9 cellular contexts compared by ENCODE assay signal in the genomic region with DNA sequence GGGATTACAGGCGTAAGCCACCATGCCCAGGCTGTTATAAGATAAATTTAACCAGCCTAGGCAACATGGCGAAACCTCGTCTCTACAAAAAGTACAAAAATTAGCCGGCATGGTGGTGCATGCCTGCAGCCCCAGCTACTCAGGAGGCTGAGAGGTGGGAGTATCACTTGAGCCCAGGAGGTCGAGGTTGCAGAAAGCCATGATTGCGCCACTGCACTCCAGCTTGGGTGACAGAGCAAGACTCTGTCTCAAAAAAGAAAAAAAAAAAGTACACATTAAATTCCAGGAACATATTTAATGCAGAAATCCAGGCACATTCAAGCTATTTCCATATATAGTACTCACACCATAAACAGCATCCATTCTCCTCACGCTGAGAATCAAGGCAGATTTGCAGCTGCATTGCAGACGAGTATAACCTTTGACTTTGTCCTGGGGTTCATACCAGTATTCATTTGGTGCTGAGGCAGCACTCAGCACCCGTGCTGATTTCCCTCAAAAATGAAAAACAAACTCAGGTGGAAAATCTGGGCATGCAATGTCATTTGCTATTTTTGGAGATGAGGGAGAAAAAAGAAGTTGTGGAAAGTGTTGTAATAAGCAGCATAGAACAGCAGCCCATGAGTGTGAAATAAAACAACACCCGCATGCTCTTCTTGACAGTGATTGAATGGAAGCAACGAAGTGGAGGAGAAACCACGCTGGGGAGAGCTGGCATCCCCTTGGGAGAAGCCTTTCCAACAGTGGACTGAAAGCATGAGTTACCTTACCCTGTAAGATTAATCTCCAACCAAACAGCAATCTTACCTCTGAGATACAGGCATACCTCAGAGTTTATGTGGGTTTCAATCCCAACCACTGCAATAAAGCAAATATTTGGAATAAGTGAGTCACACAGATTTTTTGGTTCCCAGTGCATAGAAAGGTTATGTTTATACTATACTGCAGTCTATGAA. TPM values are rescaled to one million over a fixed set of nuclear protein-coding genes. Genes with fewer than 3 reads are reported as not detected.
DNase-seq lines count a peak whose midpoint lies in the region; FAIRE-seq and TF ChIP-seq lines count a peak whose summit lies in the region.
"Had no signal": no experiment of that assay in that cellular context is flagged by ENCODE, and none has a peak within 500 bp of the region (broad histone marks: within the 10 kb centered on the region; RNA-seq: fewer than 3 reads in every experiment).

No MANE protein-coding gene starts in this region.

- intact Hi-C loops in MCF 10A (cut with micrococcal nuclease) (no loop called here), breast epithelium (cut with DNase I; ENCODE audit: low total_unique reads) (no loop called here)

- WGBS in small intestine, 3 donors, result 72 to 83% (median 82%) methylated on average over 12 of the region's 12 CpGs

- CTCF ChIA-PET in MCF 10A (lab: Yijun Ruan, JAX), result interaction anchor here (0.7 kb wide), 1 partner anchor 111 kb away, joined by 3 read pairs; no protein-coding TSS in a partner anchor

- H3K4me1 Mint-ChIP-seq in MCF 10A (ENCODE audit: insufficient read depth, unreplicated experiment) (peaks cover 6% of the 10 kb centered on the region), mesothelial cell of epicardium (no peaks in the 10 kb centered on the region)
- H3K4me1 Mint-ChIP-seq in T-helper 2 cell treated with Interferon-gamma antibody and Interleukin-4, amounts not matched to agents 5 μg/mL and 100 μg/mL, for 36 hours (ENCODE audit: low read depth), result peaks cover 66% of the 10 kb centered on the region

- FAIRE-seq in urothelium cell line (lab: Jason Lieb, UNC) (peak; percentile 35), small intestine (lab: Jason Lieb, UNC) (no peak)

- POLR2A ChIA-PET in MCF 10A (lab: Yijun Ruan, JAX), result no interaction called here

- TF ChIP-seq POLR2A in breast epithelium (IDR thresholded peaks at IDR 0.05), result no peak

- H3K36me3 ChIP-seq in breast epithelium, result no peaks in the 10 kb centered on the region
- no peaks in the 10 kb centered on the region for H3K36me3 ChIP-seq in small intestine (ENCODE audit: control insufficient read depth in 2 of 2, insufficient read depth in 2 of 2, low read length in 2 of 2)

- H3K9me3 ChIP-seq in breast epithelium (no peaks in the 10 kb centered on the region), small intestine (ENCODE audit: control insufficient read depth, low read depth) (no peaks in the 10 kb centered on the region)

- H3K4me3 Mint-ChIP-seq in MCF 10A (ENCODE audit: unreplicated experiment) (no peak overlapping the region), mesothelial cell of epicardium (no peak overlapping the region)
- H3K4me3 Mint-ChIP-seq in T-helper 2 cell treated with Interferon-gamma antibody and Interleukin-4, amounts not matched to agents 5 μg/mL and 100 μg/mL, for 36 hours, result peak overlapping the region; percentile 35

- H3K4me3 ChIP-seq in breast epithelium, result no peak overlapping the region
- no peak overlapping the region for H3K4me3 ChIP-seq in small intestine (ENCODE audit: low read depth in 1 of 2, low read length in 2 of 2)

- H3K36me3 Mint-ChIP-seq in MCF 10A (ENCODE audit: insufficient read depth, unreplicated experiment) (no peaks in the 10 kb centered on the region), mesothelial cell of epicardium (no peaks in the 10 kb centered on the region)
- peaks cover 4% of the 10 kb centered on the region for H3K36me3 Mint-ChIP-seq in T-helper 2 cell treated with Interferon-gamma antibody and Interleukin-4, amounts not matched to agents 5 μg/mL and 100 μg/mL, for 36 hours (ENCODE audit: low read depth)

- no peak for TF ChIP-seq CTCF in MCF 10A (IDR thresholded peaks at IDR 0.05; ENCODE audit: unreplicated experiment)
- no peak for TF ChIP-seq CTCF in breast epithelium (IDR thresholded peaks at IDR 0.05)
- TF ChIP-seq CTCF in mesothelial cell of epicardium (IDR thresholded peaks at IDR 0.05; ENCODE audit: unreplicated experiment), result no peak

- no peaks in the 10 kb centered on the region for H3K4me1 ChIP-seq in breast epithelium
- H3K4me1 ChIP-seq in small intestine (ENCODE audit: control insufficient read depth in 2 of 2, insufficient read depth in 1 of 2, low read depth in 1 of 2, low read length in 1 of 2), result peaks cover 0 to 4% of the 10 kb centered on the region in 2 donors

- H3K27me3 ChIP-seq in breast epithelium, result no peaks in the 10 kb centered on the region
- no peaks in the 10 kb centered on the region for H3K27me3 ChIP-seq in small intestine (ENCODE audit: control insufficient read depth in 2 of 2, insufficient read depth in 2 of 2, low read length in 2 of 2)

- peak; percentile 30 for DNase-seq in MCF 10A (ENCODE audit: unreplicated experiment)
- no peak for DNase-seq in breast epithelium (ENCODE audit: low spot score in 2 of 2)
- DNase-seq in T-helper 2 cell treated with Interferon-gamma antibody and Interleukin-4, amounts not matched to agents 5 μg/mL and 100 μg/mL, for 36 hours (ENCODE audit: low spot score), result no peak
- peak; percentile 96 for DNase-seq in kidney glomerular epithelial cell (lab: John Stamatoyannopoulos, UW)
- peak; percentile 62 for DNase-seq in urothelium cell line (ENCODE audit: low spot score)
- no peak for DNase-seq in small intestine
- DNase-seq in mesothelial cell of epicardium (ENCODE audit: low spot score in 2 of 2, unreplicated experiment in 2 of 2), result no peak
- no peak for DNase-seq in SHP77 (lab: John Stamatoyannopoulos, UW)
- DNase-seq: mesendoderm had no signal

- no peaks in the 10 kb centered on the region for H3K27me3 Mint-ChIP-seq in MCF 10A (ENCODE audit: insufficient read depth, unreplicated experiment)
- no peaks in the 10 kb centered on the region for H3K27me3 Mint-ChIP-seq in T-helper 2 cell treated with Interferon-gamma antibody and Interleukin-4, amounts not matched to agents 5 μg/mL and 100 μg/mL, for 36 hours (ENCODE audit: low read depth)
- H3K27me3 Mint-ChIP-seq in mesothelial cell of epicardium (ENCODE audit: low read depth), result no peaks in the 10 kb centered on the region

- no peaks in the 10 kb centered on the region for H3K9me3 Mint-ChIP-seq in MCF 10A (ENCODE audit: unreplicated experiment)
- H3K9me3 Mint-ChIP-seq in T-helper 2 cell treated with Interferon-gamma antibody and Interleukin-4, amounts not matched to agents 5 μg/mL and 100 μg/mL, for 36 hours, result no peaks in the 10 kb centered on the region
- H3K9me3 Mint-ChIP-seq in mesothelial cell of epicardium, result no peaks in the 10 kb centered on the region

- no TSS peak for BruUV-seq in MCF 10A (replicated peaks; lab: Mats Ljungman, UMichigan)

- H3K27ac ChIP-seq in breast epithelium, result no peak overlapping the region
- H3K27ac ChIP-seq in small intestine (ENCODE audit: low read depth in 1 of 2, low read length in 1 of 2), result peak overlapping the region in 1 of 2 donors; percentile 51

- H3K27ac Mint-ChIP-seq in MCF 10A (ENCODE audit: low read depth, unreplicated experiment) (no peak overlapping the region), mesothelial cell of epicardium (no peak overlapping the region)
- H3K27ac Mint-ChIP-seq in T-helper 2 cell treated with Interferon-gamma antibody and Interleukin-4, amounts not matched to agents 5 μg/mL and 100 μg/mL, for 36 hours, result no peak overlapping the region

RNA-seq across cellular contexts. Expression of a gene that starts 46.8 kb away (rescaled TPM):
- total RNA-seq in MCF 10A (2022) (79.8 and 82.9 TPM in 2 replicates), breast epithelium (10 to 100 TPM; 61.6 to 77.1 (median 65.6) TPM), mesothelial cell of epicardium (41.4 to 45.1 TPM (median 42.2 TPM) in 3 replicates)
- 100 to 1,000 TPM; 289 to 317 (median 309) TPM for polyA plus RNA-seq in small intestine

RNA-seq across cellular contexts. Expression of a gene that starts 51.6 kb away (rescaled TPM):
- total RNA-seq in MCF 10A (2022) (75.8 and 108 TPM in 2 replicates), breast epithelium (10 to 100 TPM; 37.9 to 54.0 (median 44.9) TPM), mesothelial cell of epicardium (65.4 to 70.7 TPM (median 66.4 TPM) in 3 replicates)
- polyA plus RNA-seq in small intestine, result 10 to 100 TPM in 2 of 3 donors, 1 to 10 TPM in 1; 8.7 to 36.5 (median 19.9) TPM

Comparison
In these comparisons a context has a peak if more than half of its experiments do, and no peak if none do; other contexts are left out.
1. DNase-seq: peak in MCF 10A (single experiment), kidney glomerular epithelial cell (single experiment) and urothelium cell line (single experiment); none in breast epithelium (0 of 2), T-helper 2 cell treated with Interferon-gamma antibody and Interleukin-4, amounts not matched to agents 5 μg/mL and 100 μg/mL, for 36 hours (single experiment), small intestine (single experiment), mesothelial cell of epicardium (0 of 2) and SHP77 (0 of 2).